ENCODE assay signal across 21 cellular contexts in genomic region chr6:141393405-141394124, GRCh38.
DNase-seq lines count a peak whose midpoint lies in the region; ATAC-seq, FAIRE-seq and TF ChIP-seq lines count a peak whose summit lies in the region.
"Had no signal": no experiment of that assay in that cellular context is flagged by ENCODE, and none has a peak within 500 bp of the region (broad histone marks: within the 10 kb centered on the region; RNA-seq: fewer than 3 reads in every experiment).

No MANE protein-coding gene starts in this region.

- H3K4me2 ChIP-seq in A549 = no peak overlapping the region
- no peak overlapping the region for H3K4me2 ChIP-seq in OCI-LY1 (ENCODE audit: low read length)
- no peak overlapping the region for H3K4me2 ChIP-seq in osteoblast (ENCODE audit: insufficient read depth, low read length)
- H3K4me2 ChIP-seq: BLaER1 had no signal

- no peaks in the 10 kb centered on the region for H3K9me3 ChIP-seq in A549
- no peaks in the 10 kb centered on the region for H3K9me3 ChIP-seq in OCI-LY1 (ENCODE audit: low read length)
- H3K9me3 ChIP-seq in osteoblast (ENCODE audit: low read depth, low read length) = no peaks in the 10 kb centered on the region
- H3K9me3 ChIP-seq: BLaER1 had no signal

- no peak for ATAC-seq in A549
- no peak for ATAC-seq in HG03196 (IDR thresholded peaks at IDR 0.05; ENCODE audit: unreplicated experiment)
- no peak for ATAC-seq in GM21381 (IDR thresholded peaks at IDR 0.05; ENCODE audit: unreplicated experiment)

- H3K27me3 Mint-ChIP-seq in CD14-positive monocyte (ENCODE audit: low read depth in 3 of 3) = peaks cover 0 to 3% (median 0%) of the 10 kb centered on the region in 3 donors
- H3K27me3 Mint-ChIP-seq: B cell; CD4-positive, alpha-beta T cell had no signal

- no peak overlapping the region for H3K9ac ChIP-seq in OCI-LY1 (ENCODE audit: low read length)
- H3K9ac ChIP-seq: BLaER1 had no signal

- H3F3A ChIP-seq in OCI-LY1 (ENCODE audit: insufficient read depth, low read length) = no peaks in the 10 kb centered on the region

- no peak overlapping the region for H3K27ac Mint-ChIP-seq in CD14-positive monocyte
- H3K27ac Mint-ChIP-seq: B cell; CD4-positive, alpha-beta T cell; CD8-positive, alpha-beta memory T cell had no signal

- FAIRE-seq in A549 (lab: Jason Lieb, UNC) = no peak
- FAIRE-seq: D721Med, GM12891, GM18507, H54 had no signal

- intact Hi-C loops in CD14-positive monocyte (cut with micrococcal nuclease) = no loop called here

- POLR2A ChIA-PET in A549 (lab: Yijun Ruan, JAX) = no interaction called here

- CTCF ChIA-PET in A549 (lab: Yijun Ruan, JAX) = no interaction called here

- no peak overlapping the region for H3K4me3 Mint-ChIP-seq in CD14-positive monocyte
- H3K4me3 Mint-ChIP-seq: B cell; CD4-positive, alpha-beta T cell; CD8-positive, alpha-beta memory T cell had no signal

- no peak for DNase-seq in A549 (ENCODE audit: low read depth in 1 of 2, low spot score in 1 of 2)
- DNase-seq in CD14-positive monocyte (ENCODE audit: low spot score) = peak; percentile 33
- DNase-seq in osteoblast (ENCODE audit: insufficient read length, low spot score, missing footprints) = peak; percentile 15
- DNase-seq: CD4-positive, alpha-beta T cell; DMS 273 treated with DMSO at 0.1 percent for 48 hours; DMS79; EL; GF-D8; GOT3; HCEC 1CT had no signal

- no peaks in the 10 kb centered on the region for H3K4me1 Mint-ChIP-seq in CD14-positive monocyte
- H3K4me1 Mint-ChIP-seq: B cell had no signal

- H4K20me1 ChIP-seq in OCI-LY1 (ENCODE audit: insufficient read depth, low read length) (no peaks in the 10 kb centered on the region), osteoblast (ENCODE audit: insufficient read depth, low read length) (no peaks in the 10 kb centered on the region)
- H4K20me1 ChIP-seq: BLaER1 had no signal

- no peak overlapping the region for H3K4me3 ChIP-seq in A549
- no peak overlapping the region for H3K4me3 ChIP-seq in OCI-LY1 (ENCODE audit: low read depth, low read length, poor library complexity, severe bottlenecking)
- H3K4me3 ChIP-seq in osteoblast (ENCODE audit: insufficient read depth, low read length) = no peak overlapping the region
- H3K4me3 ChIP-seq: BLaER1 had no signal

- H3K27ac ChIP-seq in A549 (no peak overlapping the region), OCI-LY1 (ENCODE audit: low read depth, low read length, poor library complexity, severe bottlenecking) (no peak overlapping the region), osteoblast (ENCODE audit: low read depth, low read length) (no peak overlapping the region)
- H3K27ac ChIP-seq: BLaER1, C4-2B had no signal

- peak overlapping the region; percentile 86; the same call in 1 of the 2 replicates for H2AFZ ChIP-seq in OCI-LY1 (ENCODE audit: low read length)
- H2AFZ ChIP-seq in osteoblast (ENCODE audit: low read length) = no peak overlapping the region

- H3K79me2 ChIP-seq in OCI-LY1 (ENCODE audit: insufficient read depth, low read length) = no peaks in the 10 kb centered on the region
- no peaks in the 10 kb centered on the region for H3K79me2 ChIP-seq in osteoblast (ENCODE audit: insufficient read depth, low read length)

- H3K36me3 ChIP-seq in OCI-LY1 (ENCODE audit: insufficient read depth, low read length) (no peaks in the 10 kb centered on the region), osteoblast (ENCODE audit: insufficient read depth, low read length) (no peaks in the 10 kb centered on the region)
- H3K36me3 ChIP-seq: BLaER1 had no signal

- TF ChIP-seq CTCF in A549 (IDR thresholded peaks at IDR 0.05) = no peak
- TF ChIP-seq CTCF in CD14-positive monocyte (IDR thresholded peaks at IDR 0.05) = no peak
- TF ChIP-seq CTCF in OCI-LY1 (IDR thresholded peaks at IDR 0.05; ENCODE audit: low read length) = no peak
- TF ChIP-seq CTCF in osteoblast (IDR thresholded peaks at IDR 0.05; ENCODE audit: extremely low read depth, low read depth, low read length) = no peak

- H3K27me3 ChIP-seq in OCI-LY1 (ENCODE audit: insufficient read depth, low read length) (no peaks in the 10 kb centered on the region), osteoblast (ENCODE audit: insufficient read depth, low read length) (no peaks in the 10 kb centered on the region)
- H3K27me3 ChIP-seq: BLaER1 had no signal

- WGBS in A549 (ENCODE audit: missing lambda C conversion rate) = 97% methylated on average over 6 of the region's 10 CpGs

- TF ChIP-seq POLR2A in A549 (IDR thresholded peaks at IDR 0.05; ENCODE audit: low read length) = no peak

- H3K4me1 ChIP-seq in A549 (no peaks in the 10 kb centered on the region), OCI-LY1 (ENCODE audit: insufficient read depth, low read length, severe bottlenecking) (peaks cover 7% of the 10 kb centered on the region), osteoblast (ENCODE audit: insufficient read depth, low read length) (no peaks in the 10 kb centered on the region)
- H3K4me1 ChIP-seq: BLaER1 had no signal

- H3K9me3 Mint-ChIP-seq in CD14-positive monocyte = peaks cover 3 to 12% (median 7%) of the 10 kb centered on the region in 7 donors
- H3K9me3 Mint-ChIP-seq: CD4-positive, alpha-beta T cell; CD8-positive, alpha-beta memory T cell had no signal

- no peaks in the 10 kb centered on the region for H3K9me2 ChIP-seq in OCI-LY1 (ENCODE audit: low read depth, low read length)

- TF ChIP-seq EP300 in A549 (IDR thresholded peaks at IDR 0.05) = no peak

- H3K36me3 Mint-ChIP-seq in CD14-positive monocyte = no peaks in the 10 kb centered on the region
- H3K36me3 Mint-ChIP-seq: CD8-positive, alpha-beta memory T cell had no signal

- no peak for TF ChIP-seq RAD21 in A549 (conservative IDR thresholded peaks at IDR 0.05 in 1 of 2, IDR thresholded peaks at IDR 0.05 in 1 of 2)

TF ChIP-seq in A549, 52 proteins besides CTCF, POLR2A, EP300 and RAD21:
- TF ChIP-seq HOXA7 (CRISPR knock-in tag; IDR thresholded peaks at IDR 0.05) (no peak), NPAS2 (CRISPR knock-in tag; IDR thresholded peaks at IDR 0.05; ENCODE audit: borderline replicate concordance) (no peak), MAFK (IDR thresholded peaks at IDR 0.05; ENCODE audit: partially characterized antibody) (peak; percentile 85), HES2 (IDR thresholded peaks at IDR 0.05) (no peak), CHD4 (IDR thresholded peaks at IDR 0.05; ENCODE audit: borderline replicate concordance) (no peak)
TF ChIP-seq in A549: peak in this region for 1.

Comparison
In these comparisons a context has a peak if more than half of its experiments do, and no peak if none do; other contexts are left out.
1. DNase-seq: peak in CD14-positive monocyte (single experiment) and osteoblast (single experiment); none in A549 (0 of 2).